19 cellular contexts compared by ENCODE assay signal in genomic region chr11:34940026-34940677, GRCh38.
A peak's percentile ranks its signal among the peaks of the same experiment; 100 is the strongest.
DNase-seq lines count a peak whose midpoint lies in the region; ATAC-seq, FAIRE-seq and TF ChIP-seq lines count a peak whose summit lies in the region.
"Had no signal": no experiment of that assay in that cellular context is flagged by ENCODE, and none has a peak within 500 bp of the region (broad histone marks: within the 10 kb centered on the region; RNA-seq: fewer than 3 reads in every experiment).

No MANE protein-coding gene starts in this region.

- DNase-seq in AG09309 (ENCODE audit: low read depth) (peak; percentile 39), GM19239 (ENCODE audit: insufficient read length, low spot score) (no peak), amniotic epithelial cell (ENCODE audit: low read depth) (peak; percentile 90), iris pigment epithelial cell (ENCODE audit: low read depth) (peak; percentile 66), HPDE6-E6E7 (ENCODE audit: extremely low spot score) (no peak)
- no peak for DNase-seq in stimulated activated naive CD4-positive, alpha-beta T cell (lab: John Stamatoyannopoulos, UW)
- DNase-seq: activated CD8-positive, alpha-beta memory T cell treated with anti-CD3 and anti-CD28 coated beads for 24 hours; activated naive CD4-positive, alpha-beta T cell treated with anti-CD3 and anti-CD28 coated beads for 36 hours; C1 segment of cervical spinal cord; cortex of kidney; GDM1; lower lobe of right lung; MV-4-11; NCI-H345; occipital lobe; RPMI8226 had no signal

- no peak for TF ChIP-seq CTCF in AG09309 (IDR thresholded peaks at IDR 0.05; ENCODE audit: control insufficient read depth, insufficient read depth, low read depth, low read length, missing control alignments)

- no peak for ATAC-seq in GM18520 (IDR thresholded peaks at IDR 0.05; ENCODE audit: unreplicated experiment)
- no peak for ATAC-seq in HG03457 (IDR thresholded peaks at IDR 0.05; ENCODE audit: unreplicated experiment)
- ATAC-seq: lower lobe of right lung had no signal

- FAIRE-seq in GM19239 (lab: Jason Lieb, UNC): peak; percentile 61
- FAIRE-seq: TTC549 had no signal

- no peak overlapping the region for H3K4me3 ChIP-seq in AG09309 (ENCODE audit: control insufficient read depth, low read depth, low read length)
- H3K4me3 ChIP-seq: lower lobe of right lung had no signal

Comparison
In these comparisons a context has a peak if more than half of its experiments do, and no peak if none do; other contexts are left out.
1. DNase-seq: peak in AG09309 (single experiment), amniotic epithelial cell (single experiment) and iris pigment epithelial cell (single experiment); none in GM19239 (single experiment), HPDE6-E6E7 (single experiment) and stimulated activated naive CD4-positive, alpha-beta T cell (0 of 6).